1 cellular context compared by ENCODE assay signal in genomic region chr3:14289590-14290453, GRCh38.
TF ChIP-seq lines count a peak whose summit lies in the region.

No MANE protein-coding gene starts in this region.

TF ChIP-seq in SK-N-SH treated with all-trans-retinoic acid at 6 μM for 48 hours, 23 proteins besides CTCF, POLR2A, EP300 and RAD21 (continued from another document):
- TF ChIP-seq TSHZ2 (CRISPR knock-in tag; IDR thresholded peaks at IDR 0.05) (no peak), OSR1 (CRISPR knock-in tag; IDR thresholded peaks at IDR 0.05) (no peak), TCF4 (CRISPR knock-in tag; IDR thresholded peaks at IDR 0.05; ENCODE audit: borderline replicate concordance) (no peak), PPARA (CRISPR knock-in tag; IDR thresholded peaks at IDR 0.05; ENCODE audit: borderline replicate concordance) (no peak)
- TF ChIP-seq, protein P1, sequence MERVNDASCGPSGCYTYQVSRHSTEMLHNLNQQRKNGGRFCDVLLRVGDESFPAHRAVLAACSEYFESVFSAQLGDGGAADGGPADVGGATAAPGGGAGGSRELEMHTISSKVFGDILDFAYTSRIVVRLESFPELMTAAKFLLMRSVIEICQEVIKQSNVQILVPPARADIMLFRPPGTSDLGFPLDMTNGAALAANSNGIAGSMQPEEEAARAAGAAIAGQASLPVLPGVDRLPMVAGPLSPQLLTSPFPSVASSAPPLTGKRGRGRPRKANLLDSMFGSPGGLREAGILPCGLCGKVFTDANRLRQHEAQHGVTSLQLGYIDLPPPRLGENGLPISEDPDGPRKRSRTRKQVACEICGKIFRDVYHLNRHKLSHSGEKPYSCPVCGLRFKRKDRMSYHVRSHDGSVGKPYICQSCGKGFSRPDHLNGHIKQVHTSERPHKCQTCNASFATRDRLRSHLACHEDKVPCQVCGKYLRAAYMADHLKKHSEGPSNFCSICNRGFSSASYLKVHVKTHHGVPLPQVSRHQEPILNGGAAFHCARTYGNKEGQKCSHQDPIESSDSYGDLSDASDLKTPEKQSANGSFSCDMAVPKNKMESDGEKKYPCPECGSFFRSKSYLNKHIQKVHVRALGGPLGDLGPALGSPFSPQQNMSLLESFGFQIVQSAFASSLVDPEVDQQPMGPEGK (CRISPR knock-in tag; IDR thresholded peaks at IDR 0.05; ENCODE audit: borderline replicate concordance), result no peak
